Comparison of ENCODE assay signal across 1 cellular context in the genomic region with DNA sequence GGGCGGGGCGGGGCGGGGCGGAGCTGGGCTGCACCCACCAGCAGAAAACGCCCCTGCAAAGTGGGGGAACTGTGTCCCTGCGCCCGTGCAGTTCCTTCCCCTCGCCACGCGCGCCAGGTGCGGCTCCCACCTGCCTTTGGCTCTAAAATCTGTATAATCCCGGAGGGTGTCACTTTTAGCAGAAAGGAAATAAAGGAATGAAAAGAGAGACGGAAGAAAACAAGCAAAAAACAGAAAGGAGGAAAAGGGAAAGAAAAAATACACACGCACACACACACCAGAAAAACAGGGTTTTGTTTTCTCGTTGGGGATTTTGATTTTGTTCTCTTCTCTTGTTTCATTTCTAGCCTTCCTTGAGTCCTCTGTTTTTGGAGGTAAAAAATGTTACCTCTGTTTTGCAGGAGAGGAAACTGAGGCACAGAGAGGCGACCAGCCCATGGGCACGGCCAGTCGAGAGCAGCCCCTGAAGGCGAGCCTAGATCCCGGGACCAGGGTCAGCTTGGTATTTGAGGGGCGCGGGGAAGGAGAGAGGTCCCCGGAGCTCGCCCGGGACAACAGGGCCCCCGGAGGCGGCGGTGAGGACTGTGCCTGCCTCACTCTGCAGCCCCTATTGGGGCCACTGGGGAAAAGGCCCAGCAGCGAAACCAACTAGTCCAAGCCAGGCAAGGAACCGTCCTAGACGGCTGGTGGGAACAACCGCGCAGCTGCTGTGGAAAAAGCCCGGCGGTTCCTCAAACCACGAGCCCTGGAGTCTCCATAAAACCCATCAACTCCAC.
TF ChIP-seq lines count a peak whose summit lies in the region.

No MANE protein-coding gene starts in this region.

TF ChIP-seq in WTC11, 78 proteins besides CTCF, POLR2A, EP300 and RAD21 (continued from another document):
- TF ChIP-seq, protein P1, sequence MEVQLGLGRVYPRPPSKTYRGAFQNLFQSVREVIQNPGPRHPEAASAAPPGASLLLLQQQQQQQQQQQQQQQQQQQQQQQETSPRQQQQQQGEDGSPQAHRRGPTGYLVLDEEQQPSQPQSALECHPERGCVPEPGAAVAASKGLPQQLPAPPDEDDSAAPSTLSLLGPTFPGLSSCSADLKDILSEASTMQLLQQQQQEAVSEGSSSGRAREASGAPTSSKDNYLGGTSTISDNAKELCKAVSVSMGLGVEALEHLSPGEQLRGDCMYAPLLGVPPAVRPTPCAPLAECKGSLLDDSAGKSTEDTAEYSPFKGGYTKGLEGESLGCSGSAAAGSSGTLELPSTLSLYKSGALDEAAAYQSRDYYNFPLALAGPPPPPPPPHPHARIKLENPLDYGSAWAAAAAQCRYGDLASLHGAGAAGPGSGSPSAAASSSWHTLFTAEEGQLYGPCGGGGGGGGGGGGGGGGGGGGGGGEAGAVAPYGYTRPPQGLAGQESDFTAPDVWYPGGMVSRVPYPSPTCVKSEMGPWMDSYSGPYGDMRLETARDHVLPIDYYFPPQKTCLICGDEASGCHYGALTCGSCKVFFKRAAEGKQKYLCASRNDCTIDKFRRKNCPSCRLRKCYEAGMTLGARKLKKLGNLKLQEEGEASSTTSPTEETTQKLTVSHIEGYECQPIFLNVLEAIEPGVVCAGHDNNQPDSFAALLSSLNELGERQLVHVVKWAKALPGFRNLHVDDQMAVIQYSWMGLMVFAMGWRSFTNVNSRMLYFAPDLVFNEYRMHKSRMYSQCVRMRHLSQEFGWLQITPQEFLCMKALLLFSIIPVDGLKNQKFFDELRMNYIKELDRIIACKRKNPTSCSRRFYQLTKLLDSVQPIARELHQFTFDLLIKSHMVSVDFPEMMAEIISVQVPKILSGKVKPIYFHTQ (CRISPR knock-in tag; IDR thresholded peaks at IDR 0.05) = no peak
- TF ChIP-seq, protein P2, sequence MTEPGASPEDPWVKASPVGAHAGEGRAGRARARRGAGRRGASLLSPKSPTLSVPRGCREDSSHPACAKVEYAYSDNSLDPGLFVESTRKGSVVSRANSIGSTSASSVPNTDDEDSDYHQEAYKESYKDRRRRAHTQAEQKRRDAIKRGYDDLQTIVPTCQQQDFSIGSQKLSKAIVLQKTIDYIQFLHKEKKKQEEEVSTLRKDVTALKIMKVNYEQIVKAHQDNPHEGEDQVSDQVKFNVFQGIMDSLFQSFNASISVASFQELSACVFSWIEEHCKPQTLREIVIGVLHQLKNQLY (CRISPR knock-in tag; IDR thresholded peaks at IDR 0.05) = no peak
- TF ChIP-seq, protein P3, sequence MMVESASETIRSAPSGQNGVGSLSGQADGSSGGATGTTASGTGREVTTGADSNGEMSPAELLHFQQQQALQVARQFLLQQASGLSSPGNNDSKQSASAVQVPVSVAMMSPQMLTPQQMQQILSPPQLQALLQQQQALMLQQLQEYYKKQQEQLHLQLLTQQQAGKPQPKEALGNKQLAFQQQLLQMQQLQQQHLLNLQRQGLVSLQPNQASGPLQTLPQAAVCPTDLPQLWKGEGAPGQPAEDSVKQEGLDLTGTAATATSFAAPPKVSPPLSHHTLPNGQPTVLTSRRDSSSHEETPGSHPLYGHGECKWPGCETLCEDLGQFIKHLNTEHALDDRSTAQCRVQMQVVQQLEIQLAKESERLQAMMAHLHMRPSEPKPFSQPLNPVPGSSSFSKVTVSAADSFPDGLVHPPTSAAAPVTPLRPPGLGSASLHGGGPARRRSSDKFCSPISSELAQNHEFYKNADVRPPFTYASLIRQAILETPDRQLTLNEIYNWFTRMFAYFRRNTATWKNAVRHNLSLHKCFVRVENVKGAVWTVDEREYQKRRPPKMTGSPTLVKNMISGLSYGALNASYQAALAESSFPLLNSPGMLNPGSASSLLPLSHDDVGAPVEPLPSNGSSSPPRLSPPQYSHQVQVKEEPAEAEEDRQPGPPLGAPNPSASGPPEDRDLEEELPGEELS (CRISPR knock-in tag; IDR thresholded peaks at IDR 0.05) = no peak
- TF ChIP-seq, protein P4, sequence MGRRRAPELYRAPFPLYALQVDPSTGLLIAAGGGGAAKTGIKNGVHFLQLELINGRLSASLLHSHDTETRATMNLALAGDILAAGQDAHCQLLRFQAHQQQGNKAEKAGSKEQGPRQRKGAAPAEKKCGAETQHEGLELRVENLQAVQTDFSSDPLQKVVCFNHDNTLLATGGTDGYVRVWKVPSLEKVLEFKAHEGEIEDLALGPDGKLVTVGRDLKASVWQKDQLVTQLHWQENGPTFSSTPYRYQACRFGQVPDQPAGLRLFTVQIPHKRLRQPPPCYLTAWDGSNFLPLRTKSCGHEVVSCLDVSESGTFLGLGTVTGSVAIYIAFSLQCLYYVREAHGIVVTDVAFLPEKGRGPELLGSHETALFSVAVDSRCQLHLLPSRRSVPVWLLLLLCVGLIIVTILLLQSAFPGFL (CRISPR knock-in tag; IDR thresholded peaks at IDR 0.05; ENCODE audit: borderline replicate concordance) = no peak
- TF ChIP-seq MYBL2 (CRISPR knock-in tag; IDR thresholded peaks at IDR 0.05) (no peak), OVOL2 (CRISPR knock-in tag; IDR thresholded peaks at IDR 0.05; ENCODE audit: borderline replicate concordance) (no peak)
- TF ChIP-seq, protein P5, sequence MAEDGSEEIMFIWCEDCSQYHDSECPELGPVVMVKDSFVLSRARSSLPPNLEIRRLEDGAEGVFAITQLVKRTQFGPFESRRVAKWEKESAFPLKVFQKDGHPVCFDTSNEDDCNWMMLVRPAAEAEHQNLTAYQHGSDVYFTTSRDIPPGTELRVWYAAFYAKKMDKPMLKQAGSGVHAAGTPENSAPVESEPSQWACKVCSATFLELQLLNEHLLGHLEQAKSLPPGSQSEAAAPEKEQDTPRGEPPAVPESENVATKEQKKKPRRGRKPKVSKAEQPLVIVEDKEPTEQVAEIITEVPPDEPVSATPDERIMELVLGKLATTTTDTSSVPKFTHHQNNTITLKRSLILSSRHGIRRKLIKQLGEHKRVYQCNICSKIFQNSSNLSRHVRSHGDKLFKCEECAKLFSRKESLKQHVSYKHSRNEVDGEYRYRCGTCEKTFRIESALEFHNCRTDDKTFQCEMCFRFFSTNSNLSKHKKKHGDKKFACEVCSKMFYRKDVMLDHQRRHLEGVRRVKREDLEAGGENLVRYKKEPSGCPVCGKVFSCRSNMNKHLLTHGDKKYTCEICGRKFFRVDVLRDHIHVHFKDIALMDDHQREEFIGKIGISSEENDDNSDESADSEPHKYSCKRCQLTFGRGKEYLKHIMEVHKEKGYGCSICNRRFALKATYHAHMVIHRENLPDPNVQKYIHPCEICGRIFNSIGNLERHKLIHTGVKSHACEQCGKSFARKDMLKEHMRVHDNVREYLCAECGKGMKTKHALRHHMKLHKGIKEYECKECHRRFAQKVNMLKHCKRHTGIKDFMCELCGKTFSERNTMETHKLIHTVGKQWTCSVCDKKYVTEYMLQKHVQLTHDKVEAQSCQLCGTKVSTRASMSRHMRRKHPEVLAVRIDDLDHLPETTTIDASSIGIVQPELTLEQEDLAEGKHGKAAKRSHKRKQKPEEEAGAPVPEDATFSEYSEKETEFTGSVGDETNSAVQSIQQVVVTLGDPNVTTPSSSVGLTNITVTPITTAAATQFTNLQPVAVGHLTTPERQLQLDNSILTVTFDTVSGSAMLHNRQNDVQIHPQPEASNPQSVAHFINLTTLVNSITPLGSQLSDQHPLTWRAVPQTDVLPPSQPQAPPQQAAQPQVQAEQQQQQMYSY (CRISPR knock-in tag; IDR thresholded peaks at IDR 0.05) = no peak
- TF ChIP-seq, protein P6, sequence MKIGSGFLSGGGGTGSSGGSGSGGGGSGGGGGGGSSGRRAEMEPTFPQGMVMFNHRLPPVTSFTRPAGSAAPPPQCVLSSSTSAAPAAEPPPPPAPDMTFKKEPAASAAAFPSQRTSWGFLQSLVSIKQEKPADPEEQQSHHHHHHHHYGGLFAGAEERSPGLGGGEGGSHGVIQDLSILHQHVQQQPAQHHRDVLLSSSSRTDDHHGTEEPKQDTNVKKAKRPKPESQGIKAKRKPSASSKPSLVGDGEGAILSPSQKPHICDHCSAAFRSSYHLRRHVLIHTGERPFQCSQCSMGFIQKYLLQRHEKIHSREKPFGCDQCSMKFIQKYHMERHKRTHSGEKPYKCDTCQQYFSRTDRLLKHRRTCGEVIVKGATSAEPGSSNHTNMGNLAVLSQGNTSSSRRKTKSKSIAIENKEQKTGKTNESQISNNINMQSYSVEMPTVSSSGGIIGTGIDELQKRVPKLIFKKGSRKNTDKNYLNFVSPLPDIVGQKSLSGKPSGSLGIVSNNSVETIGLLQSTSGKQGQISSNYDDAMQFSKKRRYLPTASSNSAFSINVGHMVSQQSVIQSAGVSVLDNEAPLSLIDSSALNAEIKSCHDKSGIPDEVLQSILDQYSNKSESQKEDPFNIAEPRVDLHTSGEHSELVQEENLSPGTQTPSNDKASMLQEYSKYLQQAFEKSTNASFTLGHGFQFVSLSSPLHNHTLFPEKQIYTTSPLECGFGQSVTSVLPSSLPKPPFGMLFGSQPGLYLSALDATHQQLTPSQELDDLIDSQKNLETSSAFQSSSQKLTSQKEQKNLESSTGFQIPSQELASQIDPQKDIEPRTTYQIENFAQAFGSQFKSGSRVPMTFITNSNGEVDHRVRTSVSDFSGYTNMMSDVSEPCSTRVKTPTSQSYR (CRISPR knock-in tag; IDR thresholded peaks at IDR 0.05) = no peak
